21 cellular contexts compared by ENCODE assay signal in genomic region chr1:18818036-18818435, GRCh38. TPM values are rescaled to one million over a fixed set of nuclear protein-coding genes. Genes with fewer than 3 reads are reported as not detected.
DNase-seq lines count a peak whose midpoint lies in the region; ATAC-seq and TF ChIP-seq lines count a peak whose summit lies in the region.
"Had no signal": no experiment of that assay in that cellular context is flagged by ENCODE, and none has a peak within 500 bp of the region (broad histone marks: within the 10 kb centered on the region; RNA-seq: fewer than 3 reads in every experiment).

No MANE protein-coding gene starts in this region.

- DNase-seq in SK-N-SH (peak; percentile 48), NCI-H526 (lab: John Stamatoyannopoulos, UW) (peak; percentile 47 to 75), cerebellum (ENCODE audit: low spot score) (peak; percentile 17), neuronal stem cell (ENCODE audit: low spot score) (no peak), UCSD-AML1 (lab: John Stamatoyannopoulos, UW; ENCODE audit: unreplicated experiment) (no peak), CD14-positive monocyte (ENCODE audit: low spot score) (no peak), dedifferentiated amniotic fluid mesenchymal stem cell (ENCODE audit: extremely low spot score) (no peak)
- DNase-seq: 8988T; Calu3; CD8-positive, alpha-beta T cell; DMS 273 treated with DMSO at 0.1 percent for 48 hours; DND-41; EL; GM23248; HFFc6 had no signal

- H3K36me3 ChIP-seq in SK-N-SH (replicated peaks in 1 of 2; ENCODE audit: control insufficient read depth in 1 of 2, insufficient read depth in 2 of 2, low read length in 1 of 2) (no peaks in the 10 kb centered on the region), neuronal stem cell (replicated peaks in 1 of 2; ENCODE audit: control insufficient read depth in 2 of 2, insufficient read depth in 2 of 2, low read length in 2 of 2) (no peaks in the 10 kb centered on the region)
- H3K36me3 ChIP-seq: BLaER1 had no signal

- H3K9me2 ChIP-seq in SK-N-SH = no peaks in the 10 kb centered on the region

- H3K18ac ChIP-seq in neuronal stem cell (ENCODE audit: low read length) = peak overlapping the region; percentile 62

- no peak overlapping the region for H3K14ac ChIP-seq in neuronal stem cell (ENCODE audit: low read length)

- peaks cover 0 to 3% (median 0%) of the 10 kb centered on the region in 7 donors for H3K9me3 Mint-ChIP-seq in CD14-positive monocyte
- H3K9me3 Mint-ChIP-seq: CD8-positive, alpha-beta T cell; HFFc6 had no signal

- POLR2A ChIA-PET in SK-N-SH (lab: Yijun Ruan, JAX) = no interaction called here

- no peak for TF ChIP-seq CTCF in SK-N-SH (IDR thresholded peaks at IDR 0.05)
- no peak for TF ChIP-seq CTCF in CD14-positive monocyte (IDR thresholded peaks at IDR 0.05)

- no peaks in the 10 kb centered on the region for H3K79me1 ChIP-seq in neuronal stem cell (ENCODE audit: low read depth, low read length)

- no peak overlapping the region for H3K9ac ChIP-seq in SK-N-SH
- H3K9ac ChIP-seq in neuronal stem cell (ENCODE audit: low read depth, low read length, poor library complexity) = no peak overlapping the region
- H3K9ac ChIP-seq: BLaER1, GM23248 had no signal

- H3K27ac ChIP-seq in SK-N-SH (ENCODE audit: low read depth in 2 of 2, low read length in 1 of 2) (no peak overlapping the region), neuronal stem cell (replicated peaks; ENCODE audit: low read length) (no peak overlapping the region)
- H3K27ac ChIP-seq: BLaER1, GM23248 had no signal

- H2BK15ac ChIP-seq in neuronal stem cell (ENCODE audit: low read length) = peak overlapping the region; percentile 37

- no peaks in the 10 kb centered on the region for H4K20me1 ChIP-seq in SK-N-SH (ENCODE audit: insufficient read depth)

- intact Hi-C loops in CD14-positive monocyte (cut with micrococcal nuclease) = no loop called here

- no peaks in the 10 kb centered on the region for H3K27me3 ChIP-seq in SK-N-SH (ENCODE audit: insufficient read depth)
- peaks cover 0 to 25% (median 17%) of the 10 kb centered on the region in 3 experiments for H3K27me3 ChIP-seq in neuronal stem cell (ENCODE audit: control insufficient read depth in 3 of 3, insufficient read depth in 3 of 3, low read depth in 1 of 3, low read length in 3 of 3)

- TF ChIP-seq RAD21 in SK-N-SH (IDR thresholded peaks at IDR 0.05; ENCODE audit: low read length) = no peak

- H2BK5ac ChIP-seq in neuronal stem cell (ENCODE audit: low read length) = no peak overlapping the region

- no peaks in the 10 kb centered on the region for H3K9me3 ChIP-seq in SK-N-SH
- H3K9me3 ChIP-seq in neuronal stem cell (replicated peaks in 1 of 2; ENCODE audit: control insufficient read depth in 2 of 2, insufficient read depth in 1 of 2, low read depth in 1 of 2, low read length in 2 of 2) = no peaks in the 10 kb centered on the region
- H3K9me3 ChIP-seq: BLaER1 had no signal

- no peaks in the 10 kb centered on the region for H3K36me3 Mint-ChIP-seq in CD14-positive monocyte
- H3K36me3 Mint-ChIP-seq: CD8-positive, alpha-beta T cell had no signal

- ATAC-seq in SK-N-SH treated with all-trans-retinoic acid at 6 μM for 48 hours = no peak
- ATAC-seq: CD8-positive, alpha-beta T cell; HCT116; HepG2 had no signal

- peaks cover 29 to 41% (median 38%) of the 10 kb centered on the region in 3 donors for H3K27me3 Mint-ChIP-seq in CD14-positive monocyte (ENCODE audit: low read depth in 3 of 3)

- H2BK120ac ChIP-seq in neuronal stem cell (ENCODE audit: low read depth, low read length) = no peak overlapping the region

- peak overlapping the region; percentile 22 for H2AK5ac ChIP-seq in neuronal stem cell (ENCODE audit: low read depth, low read length)

- TF ChIP-seq EP300 in SK-N-SH (IDR thresholded peaks at IDR 0.05; ENCODE audit: borderline replicate concordance in 1 of 2, low read depth in 1 of 2, low read length in 1 of 2) = no peak

- no peak overlapping the region for H3K4me3 ChIP-seq in SK-N-SH (ENCODE audit: low read depth in 2 of 2, low read length in 1 of 2)
- H3K4me3 ChIP-seq in neuronal stem cell (ENCODE audit: low read length in 2 of 2) = no peak overlapping the region
- H3K4me3 ChIP-seq: BLaER1, GM23248 had no signal

- H2AFZ ChIP-seq in SK-N-SH (ENCODE audit: low read depth) (no peak overlapping the region), neuronal stem cell (ENCODE audit: low read length) (no peak overlapping the region)
- H2AFZ ChIP-seq: GM23248 had no signal

- H3K4me3 Mint-ChIP-seq in CD14-positive monocyte = peak overlapping the region in 1 of 2 donors; percentile 33
- H3K4me3 Mint-ChIP-seq: CD8-positive, alpha-beta T cell; HFFc6 had no signal

- H3F3A ChIP-seq in SK-N-SH (replicated peaks; ENCODE audit: insufficient read depth) = no peaks in the 10 kb centered on the region

- no peak overlapping the region for H3K23ac ChIP-seq in neuronal stem cell (ENCODE audit: low read depth, low read length, poor library complexity)

- WGBS in SK-N-SH (ENCODE audit: low lambda C conversion rate) = 18% methylated on average over 12 of the region's 12 CpGs
- no CpG with 5 or more reads among the region's 12 CpGs for WGBS in neuronal stem cell (ENCODE audit: extremely low coverage in 2 of 2, insufficient read length in 2 of 2, insufficient replicate concordance in 1 of 2), 2 donors

- H4K91ac ChIP-seq in neuronal stem cell (ENCODE audit: low read depth, low read length, poor library complexity) = no peak overlapping the region

- CTCF ChIA-PET in SK-N-SH (lab: Yijun Ruan, JAX) = interaction anchor here (0.9 to 12.1 kb wide), 9 partner anchors 7 to 242 kb away, joined by 3 to 279 read pairs (median 6); no protein-coding TSS in a partner anchor

- H3K27ac Mint-ChIP-seq in CD14-positive monocyte = no peak overlapping the region
- H3K27ac Mint-ChIP-seq: CD8-positive, alpha-beta T cell; HFFc6 had no signal

- no peaks in the 10 kb centered on the region for H3K79me2 ChIP-seq in SK-N-SH (ENCODE audit: insufficient read depth)

- no peak overlapping the region for H2BK12ac ChIP-seq in neuronal stem cell (ENCODE audit: low read length)

- H3K4ac ChIP-seq in neuronal stem cell (ENCODE audit: low read length) = no peak overlapping the region

- H4K8ac ChIP-seq in neuronal stem cell (ENCODE audit: low read depth, low read length) = no peak overlapping the region

- no peak overlapping the region for H3K4me2 ChIP-seq in SK-N-SH
- no peak overlapping the region for H3K4me2 ChIP-seq in neuronal stem cell (ENCODE audit: insufficient read depth, low read length, poor library complexity, severe bottlenecking)
- H3K4me2 ChIP-seq: BLaER1 had no signal

- no peaks in the 10 kb centered on the region for H3K4me1 Mint-ChIP-seq in CD14-positive monocyte

- H3K4me1 ChIP-seq in SK-N-SH (ENCODE audit: control insufficient read depth in 1 of 2, insufficient read depth in 2 of 2, low read depth in 1 of 2, low read length in 1 of 2) (peaks cover 0 to 6% of the 10 kb centered on the region in 2 experiments; a peak in 1 of 4 replicates), neuronal stem cell (ENCODE audit: control insufficient read depth in 2 of 2, insufficient read depth in 1 of 2, low read depth in 1 of 2, low read length in 2 of 2) (peaks cover 0 to 6% of the 10 kb centered on the region in 2 donors)

TF ChIP-seq in SK-N-SH, 30 proteins besides CTCF, POLR2A, EP300 and RAD21 (continues in another document):
- TF ChIP-seq USF2 (IDR thresholded peaks at IDR 0.05; ENCODE audit: borderline replicate concordance, low read depth, low read length) (no peak), TEAD4 (IDR thresholded peaks at IDR 0.05; ENCODE audit: borderline replicate concordance, insufficient read depth) (no peak)
- TF ChIP-seq, protein P1, sequence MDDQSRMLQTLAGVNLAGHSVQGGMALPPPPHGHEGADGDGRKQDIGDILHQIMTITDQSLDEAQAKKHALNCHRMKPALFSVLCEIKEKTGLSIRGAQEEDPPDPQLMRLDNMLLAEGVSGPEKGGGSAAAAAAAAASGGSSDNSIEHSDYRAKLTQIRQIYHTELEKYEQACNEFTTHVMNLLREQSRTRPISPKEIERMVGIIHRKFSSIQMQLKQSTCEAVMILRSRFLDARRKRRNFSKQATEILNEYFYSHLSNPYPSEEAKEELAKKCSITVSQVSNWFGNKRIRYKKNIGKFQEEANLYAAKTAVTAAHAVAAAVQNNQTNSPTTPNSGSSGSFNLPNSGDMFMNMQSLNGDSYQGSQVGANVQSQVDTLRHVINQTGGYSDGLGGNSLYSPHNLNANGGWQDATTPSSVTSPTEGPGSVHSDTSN (IDR thresholded peaks at IDR 0.05) = no peak

TF ChIP-seq in SK-N-SH treated with all-trans-retinoic acid at 6 μM for 48 hours, 23 proteins besides CTCF, POLR2A, EP300 and RAD21:
- TF ChIP-seq, protein P2, sequence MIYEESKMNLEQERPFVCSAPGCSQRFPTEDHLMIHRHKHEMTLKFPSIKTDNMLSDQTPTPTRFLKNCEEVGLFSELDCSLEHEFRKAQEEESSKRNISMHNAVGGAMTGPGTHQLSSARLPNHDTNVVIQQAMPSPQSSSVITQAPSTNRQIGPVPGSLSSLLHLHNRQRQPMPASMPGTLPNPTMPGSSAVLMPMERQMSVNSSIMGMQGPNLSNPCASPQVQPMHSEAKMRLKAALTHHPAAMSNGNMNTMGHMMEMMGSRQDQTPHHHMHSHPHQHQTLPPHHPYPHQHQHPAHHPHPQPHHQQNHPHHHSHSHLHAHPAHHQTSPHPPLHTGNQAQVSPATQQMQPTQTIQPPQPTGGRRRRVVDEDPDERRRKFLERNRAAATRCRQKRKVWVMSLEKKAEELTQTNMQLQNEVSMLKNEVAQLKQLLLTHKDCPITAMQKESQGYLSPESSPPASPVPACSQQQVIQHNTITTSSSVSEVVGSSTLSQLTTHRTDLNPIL (CRISPR knock-in tag; IDR thresholded peaks at IDR 0.05; ENCODE audit: low read depth) = no peak
- TF ChIP-seq OSR1 (CRISPR knock-in tag; IDR thresholded peaks at IDR 0.05) = no peak

RNA-seq across cellular contexts. Expression of gene TAS1R2, which starts 41.4 kb away (rescaled TPM):
- polyA plus RNA-seq in SK-N-SH (2012; rRNA removed) = not detected in 2 replicates
- polyA plus RNA-seq in SK-N-SH (2012; cell fraction: cytosol; rRNA removed) = not detected in 2 replicates
- polyA plus RNA-seq in SK-N-SH (2012; cell fraction: nucleus; rRNA removed) = not detected in 2 replicates
- not detected for total RNA-seq in cerebellum
- not detected for polyA plus RNA-seq in neuronal stem cell (2013, experiment 1 of 2)
- polyA plus RNA-seq in neuronal stem cell (2013, experiment 2 of 2) = not detected
- polyA plus RNA-seq in CD14-positive monocyte = not detected
- total RNA-seq: A673; Calu3; CD8-positive, alpha-beta T cell; GM23248; HepG2; HFFc6 had no signal
- polyA plus RNA-seq: AG04450, GM23248, HepG2 had no signal

Comparison
In these comparisons a context has a peak if more than half of its experiments do, and no peak if none do; other contexts are left out.
1. DNase-seq: peak in SK-N-SH (single experiment), NCI-H526 (2 of 2) and cerebellum (single experiment); none in neuronal stem cell (single experiment), UCSD-AML1 (single experiment), CD14-positive monocyte (single experiment) and dedifferentiated amniotic fluid mesenchymal stem cell (single experiment).